Comparison of ENCODE assay signal across 16 cellular contexts in genomic region chr13:23705578-23705977, GRCh38.
"Had no signal": no experiment of that assay in that cellular context is flagged by ENCODE, and none has a peak within 500 bp of the region (broad histone marks: within the 10 kb centered on the region; RNA-seq: fewer than 3 reads in every experiment).

No MANE protein-coding gene starts in this region.

- H3K36me3 ChIP-seq: cardiac muscle cell, colonic mucosa, lower lobe of right lung, thyroid gland, vagina had no signal

- H3K27me3 ChIP-seq: cardiac muscle cell, colonic mucosa, thyroid gland, vagina had no signal

- H3K27ac ChIP-seq: cardiac muscle cell, colonic mucosa, lower lobe of right lung, thyroid gland, vagina, VCaP had no signal

- DNase-seq: activated CD4-positive, alpha-beta memory T cell treated with anti-CD3 and anti-CD28 coated beads, Interleukin-2, amount 10 ng/mL, durations not matched to agents 7 days and 5 days; activated CD8-positive, alpha-beta memory T cell treated with anti-CD3 and anti-CD28 coated beads, Interleukin-2, amount 50 U/mL, for 4 hours; activated naive CD4-positive, alpha-beta T cell; colonic mucosa; effector CD8-positive, alpha-beta T cell; immature natural killer cell; lower lobe of right lung; midbrain; naive B cell; stimulated activated CD4-positive, alpha-beta T cell treated with anti-CD3 and anti-CD28 coated beads, Interleukin-15, amount 100 ng/mL, for 24 hours; stimulated activated CD4-positive, alpha-beta T cell treated with anti-CD3 and anti-CD28 coated beads, Interleukin-4, amount 100 ng/mL, for 24 hours; T-cell; thyroid gland had no signal

- H3K9me3 ChIP-seq: colonic mucosa, lower lobe of right lung, thyroid gland, vagina had no signal

- H3K4me1 ChIP-seq: colonic mucosa had no signal

- H3K4me3 ChIP-seq: cardiac muscle cell, colonic mucosa, lower lobe of right lung, thyroid gland, vagina had no signal
